15 cellular contexts compared by ENCODE assay signal in the genomic region with DNA sequence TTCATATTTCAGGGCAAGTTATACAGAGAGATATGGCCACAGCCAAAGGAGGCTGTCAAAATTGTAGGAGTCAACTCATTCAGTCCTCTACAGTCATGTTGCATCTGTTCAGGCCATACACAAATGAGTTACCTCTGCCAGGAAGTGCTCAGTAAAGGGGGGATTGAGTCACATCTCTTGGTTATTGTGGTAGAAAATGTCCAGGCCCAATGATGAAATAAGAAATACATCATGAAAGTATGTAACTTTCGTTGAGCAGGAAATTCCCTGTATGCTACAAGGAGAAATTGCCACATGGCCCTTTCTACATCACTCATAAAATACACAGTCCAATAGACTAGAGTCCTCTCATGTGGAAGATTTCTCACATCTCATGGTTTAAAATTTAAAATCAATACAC.
DNase-seq lines count a peak whose midpoint lies in the region; ATAC-seq and TF ChIP-seq lines count a peak whose summit lies in the region.
"Had no signal": no experiment of that assay in that cellular context is flagged by ENCODE, and none has a peak within 500 bp of the region (broad histone marks: within the 10 kb centered on the region; RNA-seq: fewer than 3 reads in every experiment).

No MANE protein-coding gene starts in this region.

- no peaks in the 10 kb centered on the region for H3K27me3 Mint-ChIP-seq in activated T-cell treated with anti-CD3 and anti-CD28 coated beads, Interleukin-2, amount 50 U/mL, for 72 hours (ENCODE audit: low read depth)
- H3K27me3 Mint-ChIP-seq: activated naive CD4-positive, alpha-beta T cell treated with anti-CD3 and anti-CD28 coated beads, Interleukin-2, amount 50 U/mL, for 24 hours; naive thymus-derived CD4-positive, alpha-beta T cell had no signal

- intact Hi-C loops in sciatic nerve (cut with DNase I), result no loop called here

- no peak for TF ChIP-seq CTCF in RWPE2 (IDR thresholded peaks at IDR 0.05; ENCODE audit: poor library complexity, severe bottlenecking)
- TF ChIP-seq CTCF in fibroblast of mammary gland (conservative IDR thresholded peaks at IDR 0.05; ENCODE audit: control insufficient read depth, insufficient read depth, low read depth, low read length), result no peak
- no peak for TF ChIP-seq CTCF in thoracic aorta (IDR thresholded peaks at IDR 0.05)

- H3K9me3 Mint-ChIP-seq in activated T-cell treated with anti-CD3 and anti-CD28 coated beads, Interleukin-2, amount 50 U/mL, for 72 hours, result peaks cover 2 to 5% of the 10 kb centered on the region in 2 donors

- DNase-seq in activated T-cell treated with anti-CD3 and anti-CD28 coated beads, Interleukin-2, amount 50 U/mL, for 72 hours, result peak; percentile 13 to 25
- DNase-seq in activated T-cell treated with anti-CD3 and anti-CD28 coated beads for 4 hours (no peak), RWPE2 (ENCODE audit: low spot score) (no peak), fibroblast of mammary gland (ENCODE audit: low read depth) (peak; percentile 96), thoracic aorta (ENCODE audit: low spot score) (no peak), sciatic nerve (ENCODE audit: low spot score) (no peak), SW 1271 (lab: John Stamatoyannopoulos, UW) (no peak)
- DNase-seq: endodermal cell; H9; MG63; naive thymus-derived CD4-positive, alpha-beta T cell; NCI-H526 had no signal

- H3K27me3 ChIP-seq in RWPE2 (ENCODE audit: insufficient read depth, poor library complexity, severe bottlenecking) (no peaks in the 10 kb centered on the region), thoracic aorta (replicated peaks; ENCODE audit: insufficient read depth) (no peaks in the 10 kb centered on the region)
- H3K27me3 ChIP-seq: MG63, SJSA1 had no signal

- H3K27ac Mint-ChIP-seq in activated T-cell treated with anti-CD3 and anti-CD28 coated beads, Interleukin-2, amount 50 U/mL, for 72 hours, result no peak overlapping the region
- H3K27ac Mint-ChIP-seq: activated naive CD4-positive, alpha-beta T cell treated with anti-CD3 and anti-CD28 coated beads, Interleukin-2, amount 50 U/mL, for 24 hours; endodermal cell; naive thymus-derived CD4-positive, alpha-beta T cell had no signal

- ATAC-seq in activated T-cell treated with anti-CD3 and anti-CD28 coated beads, Interleukin-2, amount 50 U/mL, for 72 hours (replicated peaks in 1 of 2), result peak; percentile 97 to 99
- ATAC-seq in RWPE2 (ENCODE audit: low read depth) (peak; percentile 60), thoracic aorta (ENCODE audit: insufficient number of reproducible peaks, low FRiP score, low read depth) (no peak), HG03571 (IDR thresholded peaks at IDR 0.05; ENCODE audit: unreplicated experiment) (no peak), sciatic nerve (no peak)
- ATAC-seq: naive thymus-derived CD4-positive, alpha-beta T cell had no signal

- H3K27ac ChIP-seq in RWPE2 (ENCODE audit: poor library complexity, severe bottlenecking) (no peak overlapping the region), thoracic aorta (peak overlapping the region; percentile 43 to 47)
- H3K27ac ChIP-seq: SJSA1 had no signal

- H3K36me3 ChIP-seq in RWPE2 (ENCODE audit: low read depth) (no peaks in the 10 kb centered on the region), thoracic aorta (no peaks in the 10 kb centered on the region)
- H3K36me3 ChIP-seq: MG63, SJSA1 had no signal

- no peak overlapping the region for H3K4me3 ChIP-seq in RWPE2 (ENCODE audit: severe bottlenecking)
- H3K4me3 ChIP-seq in fibroblast of mammary gland (ENCODE audit: control insufficient read depth, low read depth, low read length), result no peak overlapping the region
- no peak overlapping the region for H3K4me3 ChIP-seq in thoracic aorta
- H3K4me3 ChIP-seq: MG63, SJSA1 had no signal

- peaks cover 0 to 3% of the 10 kb centered on the region in 2 donors for H3K36me3 Mint-ChIP-seq in activated T-cell treated with anti-CD3 and anti-CD28 coated beads, Interleukin-2, amount 50 U/mL, for 72 hours (ENCODE audit: insufficient read depth in 2 of 2)
- H3K36me3 Mint-ChIP-seq: activated naive CD4-positive, alpha-beta T cell treated with anti-CD3 and anti-CD28 coated beads, Interleukin-2, amount 50 U/mL, for 24 hours; naive thymus-derived CD4-positive, alpha-beta T cell had no signal

- H3K4me1 Mint-ChIP-seq in activated T-cell treated with anti-CD3 and anti-CD28 coated beads, Interleukin-2, amount 50 U/mL, for 72 hours (ENCODE audit: low read depth), result peaks cover 5% of the 10 kb centered on the region
- H3K4me1 Mint-ChIP-seq: activated naive CD4-positive, alpha-beta T cell treated with anti-CD3 and anti-CD28 coated beads, Interleukin-2, amount 50 U/mL, for 24 hours; endodermal cell; H9; naive thymus-derived CD4-positive, alpha-beta T cell had no signal

- H3K4me1 ChIP-seq in RWPE2 (ENCODE audit: insufficient read depth, poor library complexity, severe bottlenecking), result no peaks in the 10 kb centered on the region
- H3K4me1 ChIP-seq in thoracic aorta (ENCODE audit: control insufficient read depth in 1 of 2, low read depth in 2 of 2), result peaks cover 15 to 21% of the 10 kb centered on the region in 2 donors
- H3K4me1 ChIP-seq: SJSA1 had no signal

- peak overlapping the region in 1 of 2 donors; percentile 33 for H3K4me3 Mint-ChIP-seq in activated T-cell treated with anti-CD3 and anti-CD28 coated beads, Interleukin-2, amount 50 U/mL, for 72 hours
- H3K4me3 Mint-ChIP-seq: activated naive CD4-positive, alpha-beta T cell treated with anti-CD3 and anti-CD28 coated beads, Interleukin-2, amount 50 U/mL, for 24 hours; endodermal cell; H9; naive thymus-derived CD4-positive, alpha-beta T cell had no signal

- H3K9me3 ChIP-seq in RWPE2 (ENCODE audit: severe bottlenecking) (no peaks in the 10 kb centered on the region), thoracic aorta (no peaks in the 10 kb centered on the region)
- H3K9me3 ChIP-seq: SJSA1 had no signal

Comparison
In these comparisons a context has a peak if more than half of its experiments do, and no peak if none do; other contexts are left out.
1. DNase-seq: peak in activated T-cell treated with anti-CD3 and anti-CD28 coated beads, Interleukin-2, amount 50 U/mL, for 72 hours (2 of 2) and fibroblast of mammary gland (single experiment); none in activated T-cell treated with anti-CD3 and anti-CD28 coated beads for 4 hours (single experiment), RWPE2 (single experiment), thoracic aorta (single experiment), sciatic nerve (single experiment) and SW 1271 (0 of 2).
2. ATAC-seq: peak in activated T-cell treated with anti-CD3 and anti-CD28 coated beads, Interleukin-2, amount 50 U/mL, for 72 hours (2 of 2) and RWPE2 (single experiment); none in thoracic aorta (single experiment), HG03571 (single experiment) and sciatic nerve (single experiment).